ENCODE assay signal across 17 cellular contexts in the genomic region with DNA sequence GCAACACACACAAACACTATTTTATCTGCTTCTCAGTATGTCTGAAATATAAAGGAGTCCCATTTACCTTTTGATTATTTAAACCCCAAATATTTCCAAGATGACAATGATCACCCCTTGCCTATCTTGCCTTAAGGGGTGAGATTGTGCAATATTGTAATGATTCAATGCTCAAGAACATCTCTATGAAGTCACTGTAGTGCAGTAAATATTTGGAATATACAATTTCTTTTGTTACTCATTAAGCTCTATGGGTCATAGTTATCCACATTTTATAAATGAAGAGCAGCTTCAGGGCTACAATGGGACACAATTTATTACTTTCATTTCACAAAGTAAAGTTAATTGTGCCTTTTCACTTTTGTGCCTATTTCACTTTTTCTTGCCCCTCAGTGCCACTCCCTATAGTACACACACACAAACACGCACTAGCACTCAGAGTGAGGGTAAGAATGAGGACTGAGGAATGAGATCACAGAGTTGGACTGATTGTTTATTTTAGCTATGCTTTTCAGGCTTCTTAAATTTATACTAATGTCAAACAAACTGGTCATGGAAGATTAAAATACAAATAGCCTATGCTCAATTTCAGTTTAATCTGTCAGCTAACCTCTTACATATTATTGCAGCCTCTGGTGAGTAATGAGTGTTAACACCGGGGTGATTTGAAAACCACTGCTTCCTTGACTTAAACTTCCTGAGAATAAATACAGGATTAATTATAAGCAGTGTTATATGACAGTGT.
A peak's percentile ranks its signal among the peaks of the same experiment; 100 is the strongest.
DNase-seq lines count a peak whose midpoint lies in the region; ATAC-seq and TF ChIP-seq lines count a peak whose summit lies in the region.
"Had no signal": no experiment of that assay in that cellular context is flagged by ENCODE, and none has a peak within 500 bp of the region (broad histone marks: within the 10 kb centered on the region; RNA-seq: fewer than 3 reads in every experiment).

No MANE protein-coding gene starts in this region.

- H3K4me3 ChIP-seq in IMR-90 (ENCODE audit: insufficient read depth, low read depth, low read length) (no peak overlapping the region; the same call in 1 of the 2 replicates), astrocyte of the cerebellum (ENCODE audit: low read depth, low read length) (no peak overlapping the region), kidney epithelial cell (ENCODE audit: low read depth, low read length) (no peak overlapping the region)
- H3K4me3 ChIP-seq: spleen had no signal

- peak overlapping the region; percentile 83 for H2BK5ac ChIP-seq in IMR-90 (ENCODE audit: low read depth, low read length, poor library complexity, severe bottlenecking)

- peak; percentile 87 for ATAC-seq in IMR-90 (ENCODE audit: low read depth)
- ATAC-seq in HG03442 (IDR thresholded peaks at IDR 0.05; ENCODE audit: unreplicated experiment): no peak
- ATAC-seq: activated T-cell treated with anti-CD3 and anti-CD28 coated beads, Interleukin-2, amount 50 U/mL, for 72 hours had no signal

- in situ Hi-C loops in IMR-90 (cut with MboI; ENCODE audit: low sequenced_read_pairs) (no loop called here), astrocyte of the cerebellum (cut with HindIII; ENCODE audit: low sequenced_read_pairs) (no loop called here)

- TF ChIP-seq POLR2A in IMR-90 (IDR thresholded peaks at IDR 0.05; ENCODE audit: low read depth, low read length): no peak

- no peaks in the 10 kb centered on the region; the same call in 1 of the 2 replicates for H3K9me1 ChIP-seq in IMR-90 (ENCODE audit: insufficient read depth, low read length)

- no peak overlapping the region; a peak in 1 of 4 replicates for H4K8ac ChIP-seq in IMR-90 (ENCODE audit: low read depth in 2 of 2, low read length in 2 of 2)

- H3K27me3 ChIP-seq in IMR-90 (ENCODE audit: control insufficient read depth, insufficient read depth, low read length): no peaks in the 10 kb centered on the region
- no peaks in the 10 kb centered on the region for H3K27me3 ChIP-seq in kidney epithelial cell (ENCODE audit: control insufficient read depth, insufficient read depth, low read length)
- H3K27me3 ChIP-seq: brain microvascular endothelial cell, spleen had no signal

- no CpG with 5 or more reads among the region's 2 CpGs for WGBS in IMR-90 (ENCODE audit: extremely low coverage in 2 of 2, insufficient read length in 1 of 2), 2 experiments

- dilution Hi-C loops in IMR-90 (cut with HindIII; ENCODE audit: low sequenced_read_pairs, unreplicated experiment): no loop called here

- peak overlapping the region; percentile 89 for H3K4me2 ChIP-seq in IMR-90 (ENCODE audit: low read depth, low read length)

- peak overlapping the region; percentile 45; the same call in 1 of the 2 replicates for H2BK120ac ChIP-seq in IMR-90 (ENCODE audit: low read depth, low read length)

- H2AK9ac ChIP-seq in IMR-90 (replicated peaks; ENCODE audit: low read depth, low read length, poor library complexity): no peak overlapping the region

- intact Hi-C loops in IMR-90 (cut with micrococcal nuclease): no loop called here
- intact Hi-C loops in posterior vena cava (cut with DNase I): no loop called here

- H3K4me1 ChIP-seq in IMR-90 (ENCODE audit: control insufficient read depth, insufficient read depth, low read length): peaks cover 6% of the 10 kb centered on the region
- H3K4me1 ChIP-seq: spleen had no signal

- no peak overlapping the region; the same call in 1 of the 2 replicates for H4K5ac ChIP-seq in IMR-90 (ENCODE audit: low read depth, low read length)

- H3K79me1 ChIP-seq in IMR-90 (ENCODE audit: low read depth in 1 of 2, low read length in 2 of 2): no peaks in the 10 kb centered on the region

- H2AK5ac ChIP-seq in IMR-90 (ENCODE audit: low read depth, low read length): no peak overlapping the region

- no peak overlapping the region; the same call in 1 of the 2 replicates for H3K56ac ChIP-seq in IMR-90 (ENCODE audit: extremely low read depth, insufficient read depth, low read length)

- H3K36me3 ChIP-seq in IMR-90 (ENCODE audit: control insufficient read depth, insufficient read depth, low read length) (no peaks in the 10 kb centered on the region), kidney epithelial cell (ENCODE audit: control insufficient read depth, insufficient read depth, low read length) (no peaks in the 10 kb centered on the region)
- H3K36me3 ChIP-seq: brain microvascular endothelial cell, spleen had no signal

- DNase-seq in DMS53 (lab: John Stamatoyannopoulos, UW): peak; percentile 64
- peak; percentile 75 for DNase-seq in IMR-90
- DNase-seq in astrocyte of the cerebellum (ENCODE audit: low read depth): peak; percentile 8
- DNase-seq in kidney epithelial cell (ENCODE audit: low read depth): peak; percentile 7
- no peak for DNase-seq in SW 1271 (lab: John Stamatoyannopoulos, UW)
- no peak for DNase-seq in posterior vena cava (ENCODE audit: low spot score)
- DNase-seq in activated effector memory CD4-positive, alpha-beta T cell treated with anti-CD3 and anti-CD28 coated beads, Interleukin-2, amount 50 U/mL, for 16 hours: no peak
- DNase-seq: activated CD4-positive, alpha-beta T cell treated with anti-CD3 and anti-CD28 coated beads, Interleukin-2, amount 50 U/mL, for 1 hour; activated T-cell treated with anti-CD3 and anti-CD28 coated beads, Interleukin-2, amount 50 U/mL, for 72 hours; brain microvascular endothelial cell; C1 segment of cervical spinal cord; GDM1; mesendoderm; occipital lobe; RPMI8226; spleen had no signal

- no peak overlapping the region for H3K14ac ChIP-seq in IMR-90 (replicated peaks; ENCODE audit: low read depth, low read length)

- no peak overlapping the region for H3K23ac ChIP-seq in IMR-90 (ENCODE audit: low read depth, low read length)

- no peak overlapping the region for H2AFZ ChIP-seq in IMR-90 (replicated peaks; ENCODE audit: low read length, poor library complexity)

- no peak overlapping the region for H2BK20ac ChIP-seq in IMR-90 (ENCODE audit: low read depth, low read length)

- no peak for TF ChIP-seq RAD21 in IMR-90 (IDR thresholded peaks at IDR 0.05; ENCODE audit: low read length)

- no peak overlapping the region for H4K91ac ChIP-seq in IMR-90 (ENCODE audit: insufficient read depth, low read depth, low read length)

- H4K20me1 ChIP-seq in IMR-90 (ENCODE audit: insufficient read depth, low read length): no peaks in the 10 kb centered on the region

- H3K9me3 ChIP-seq in IMR-90 (ENCODE audit: control insufficient read depth, insufficient read depth, low read length): peaks cover 3% of the 10 kb centered on the region; the same call in 1 of the 2 replicates
- H3K9me3 ChIP-seq: spleen had no signal

- CTCF ChIA-PET in IMR-90 (lab: Yijun Ruan, JAX): no interaction called here

- POLR2A ChIA-PET in IMR-90 (lab: Charles Lee; ENCODE audit: unreplicated experiment): interaction anchor here (0.5 kb wide), 1 partner anchor 53 kb away, joined by 3 read pairs; no protein-coding TSS in a partner anchor

- peak overlapping the region; percentile 93; the same call in 1 of the 2 replicates for H3K18ac ChIP-seq in IMR-90 (ENCODE audit: low read depth, low read length)

- TF ChIP-seq CTCF in IMR-90 (conservative IDR thresholded peaks at IDR 0.05; ENCODE audit: low read depth, low read length): no peak
- TF ChIP-seq CTCF in astrocyte of the cerebellum (IDR thresholded peaks at IDR 0.05; ENCODE audit: low read depth, low read length, missing control alignments): no peak
- no peak for TF ChIP-seq CTCF in kidney epithelial cell (IDR thresholded peaks at IDR 0.05; ENCODE audit: insufficient read depth, low read length, poor library complexity, severe bottlenecking)

- BruUV-seq in IMR-90 (replicated peaks; lab: Mats Ljungman, UMichigan): no TSS peak

- H3K9ac ChIP-seq in IMR-90 (ENCODE audit: low read depth, low read length): no peak overlapping the region

- H3K27ac ChIP-seq in IMR-90 (ENCODE audit: insufficient read depth, low read length): 0 out of 2 replicates have a peak overlapping the region, but pooled peaks have one; percentile 2
- H3K27ac ChIP-seq: brain microvascular endothelial cell, spleen had no signal

- no peak overlapping the region for H2BK15ac ChIP-seq in IMR-90 (ENCODE audit: low read depth, low read length)

- H3K4ac ChIP-seq in IMR-90 (ENCODE audit: low read depth, low read length): no peak overlapping the region

TF ChIP-seq in IMR-90, 13 proteins besides CTCF, POLR2A, EP300 and RAD21:
- TF ChIP-seq MAFK (IDR thresholded peaks at IDR 0.05; ENCODE audit: low read depth, low read length) (no peak), CEBPB (IDR thresholded peaks at IDR 0.05; ENCODE audit: low read depth, low read length) (peak; percentile 99), FOS (IDR thresholded peaks at IDR 0.05; ENCODE audit: low read depth, low read length) (peak; percentile 33; the same call in 1 of the 2 replicates), MAZ (IDR thresholded peaks at IDR 0.05; ENCODE audit: borderline replicate concordance, low read depth, low read length) (no peak)

Comparison
In these comparisons a context has a peak if more than half of its experiments do, and no peak if none do; other contexts are left out.
1. DNase-seq: peak in DMS53 (single experiment), IMR-90 (single experiment), astrocyte of the cerebellum (single experiment) and kidney epithelial cell (single experiment); none in SW 1271 (0 of 2), posterior vena cava (single experiment) and activated effector memory CD4-positive, alpha-beta T cell treated with anti-CD3 and anti-CD28 coated beads, Interleukin-2, amount 50 U/mL, for 16 hours (single experiment).